Comparison of ENCODE assay signal across 9 cellular contexts in the genomic region with DNA sequence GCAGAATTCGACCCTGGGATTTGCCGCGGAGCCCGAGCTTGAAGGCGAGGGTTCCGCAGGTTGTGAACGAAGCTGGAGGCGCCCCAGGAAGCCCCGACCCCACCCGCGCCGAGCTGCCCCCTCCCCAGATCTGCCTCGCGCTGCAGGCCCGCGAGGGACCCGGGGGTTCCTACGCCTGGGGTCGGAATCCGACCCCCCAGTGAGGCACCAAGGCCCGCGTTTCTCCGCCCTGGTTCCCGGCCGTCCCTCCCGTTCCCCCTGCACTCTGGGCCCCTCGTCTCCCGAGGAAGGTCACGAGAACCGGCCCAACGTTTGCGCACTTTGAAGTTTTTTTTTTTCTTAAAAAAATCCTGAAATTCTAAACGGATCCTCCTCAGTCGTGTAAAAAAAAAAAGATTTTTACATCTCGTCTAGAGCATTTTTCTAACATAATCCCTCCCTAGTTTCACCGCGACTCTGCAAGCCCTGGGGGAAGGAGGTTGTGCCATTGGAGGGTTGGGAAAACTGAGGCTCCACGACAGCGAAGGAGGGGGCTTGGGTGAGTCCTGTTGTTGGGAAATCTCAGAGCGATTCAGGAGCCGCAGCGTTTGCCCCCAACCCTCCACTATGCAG. TPM values are rescaled to one million over a fixed set of nuclear protein-coding genes. Genes with fewer than 3 reads are reported as not detected.
DNase-seq lines count a peak whose midpoint lies in the region; ATAC-seq and TF ChIP-seq lines count a peak whose summit lies in the region.
"Had no signal": no experiment of that assay in that cellular context is flagged by ENCODE, and none has a peak within 500 bp of the region (broad histone marks: within the 10 kb centered on the region; RNA-seq: fewer than 3 reads in every experiment).

No MANE protein-coding gene starts in this region.

- H3K9ac ChIP-seq in mucosa of rectum (ENCODE audit: low read depth in 1 of 2, low read length in 2 of 2) = no peak overlapping the region

- 6 to 12% methylated on average over 15 to 23 of the region's 42 CpGs for WGBS in upper lobe of left lung, 2 donors

- TF ChIP-seq EP300 in upper lobe of left lung (IDR thresholded peaks at IDR 0.05) = no peak

- H3K4me1 Mint-ChIP-seq in activated naive CD4-positive, alpha-beta T cell treated with anti-CD3 and anti-CD28 coated beads, Interleukin-2, amount 10 ng/mL, durations not matched to agents 7 days and 5 days = peaks cover 5% of the 10 kb centered on the region

- DNase-seq in activated naive CD4-positive, alpha-beta T cell treated with anti-CD3 and anti-CD28 coated beads, Interleukin-2, amount 10 ng/mL, durations not matched to agents 7 days and 5 days = no peak
- DNase-seq in activated naive CD4-positive, alpha-beta T cell (lab: John Stamatoyannopoulos, UW) = no peak
- DNase-seq in choroid plexus epithelial cell (ENCODE audit: low read depth) (peak; percentile 24), upper lobe of left lung (no peak), epidermal melanocyte (ENCODE audit: insufficient read length, low spot score) (no peak), dermis blood vessel endothelial cell (no peak)

- TF ChIP-seq CTCF in choroid plexus epithelial cell (conservative IDR thresholded peaks at IDR 0.05; ENCODE audit: low read depth, low read length) (no peak), upper lobe of left lung (IDR thresholded peaks at IDR 0.05) (no peak)

- no peaks in the 10 kb centered on the region for H3K9me3 Mint-ChIP-seq in activated naive CD4-positive, alpha-beta T cell treated with anti-CD3 and anti-CD28 coated beads, Interleukin-2, amount 10 ng/mL, durations not matched to agents 7 days and 5 days

- H3K27ac ChIP-seq in mucosa of rectum (ENCODE audit: low read depth in 2 of 2, low read length in 2 of 2) (no peak overlapping the region), upper lobe of left lung (no peak overlapping the region)
- H3K27ac ChIP-seq: body of pancreas had no signal

- no peaks in the 10 kb centered on the region for H3K36me3 Mint-ChIP-seq in activated naive CD4-positive, alpha-beta T cell treated with anti-CD3 and anti-CD28 coated beads, Interleukin-2, amount 10 ng/mL, durations not matched to agents 7 days and 5 days

- H3K4me1 ChIP-seq in mucosa of rectum (ENCODE audit: control insufficient read depth in 2 of 2, insufficient read depth in 2 of 2, low read length in 2 of 2) (peaks cover 0 to 3% of the 10 kb centered on the region in 2 donors), upper lobe of left lung (peaks cover 19 to 28% (median 22%) of the 10 kb centered on the region in 4 donors)

- no peak for TF ChIP-seq POLR2A in upper lobe of left lung (IDR thresholded peaks at IDR 0.05)

- H3K27ac Mint-ChIP-seq in activated naive CD4-positive, alpha-beta T cell treated with anti-CD3 and anti-CD28 coated beads, Interleukin-2, amount 10 ng/mL, durations not matched to agents 7 days and 5 days = no peak overlapping the region

- H3K27me3 Mint-ChIP-seq in activated naive CD4-positive, alpha-beta T cell treated with anti-CD3 and anti-CD28 coated beads, Interleukin-2, amount 10 ng/mL, durations not matched to agents 7 days and 5 days = peaks cover 79% of the 10 kb centered on the region

- peak overlapping the region; percentile 60 for H3K4me3 Mint-ChIP-seq in activated naive CD4-positive, alpha-beta T cell treated with anti-CD3 and anti-CD28 coated beads, Interleukin-2, amount 10 ng/mL, durations not matched to agents 7 days and 5 days

- CTCF ChIA-PET in activated naive CD4-positive, alpha-beta T cell treated with anti-CD3 and anti-CD28 coated beads, Interleukin-2, amount 10 ng/mL, durations not matched to agents 7 days and 5 days (lab: Charles Lee) = no interaction called here

- H3K9me3 ChIP-seq in mucosa of rectum (ENCODE audit: control insufficient read depth in 2 of 2, low read length in 2 of 2) (no peaks in the 10 kb centered on the region), upper lobe of left lung (no peaks in the 10 kb centered on the region)
- H3K9me3 ChIP-seq: body of pancreas had no signal

- no peaks in the 10 kb centered on the region for H3K36me3 ChIP-seq in mucosa of rectum (ENCODE audit: control insufficient read depth in 2 of 2, insufficient read depth in 2 of 2, low read length in 2 of 2)
- no peaks in the 10 kb centered on the region for H3K36me3 ChIP-seq in upper lobe of left lung

- peaks cover 27 to 42% of the 10 kb centered on the region in 2 donors for H3K27me3 ChIP-seq in mucosa of rectum (ENCODE audit: control insufficient read depth in 2 of 2, insufficient read depth in 2 of 2, low read length in 2 of 2)
- peaks cover 0 to 21% (median 11%) of the 10 kb centered on the region in 4 donors for H3K27me3 ChIP-seq in upper lobe of left lung
- H3K27me3 ChIP-seq: body of pancreas had no signal

- peak overlapping the region; percentile 81 for H3K4me3 ChIP-seq in choroid plexus epithelial cell (ENCODE audit: low read depth, low read length)
- peak overlapping the region; percentile 63 to 69 for H3K4me3 ChIP-seq in mucosa of rectum (ENCODE audit: low read length in 2 of 2)
- peak overlapping the region in 3 of 4 donors; percentile 53 to 74 (median 59) for H3K4me3 ChIP-seq in upper lobe of left lung

- ATAC-seq in upper lobe of left lung (ENCODE audit: low FRiP score in 2 of 2) = no peak
- ATAC-seq in activated CD4-positive, CD25-positive, alpha-beta regulatory T cell treated with anti-CD3 and anti-CD28 coated beads, Interleukin-2, amount 50 U/mL, for 24 hours = no peak

RNA-seq across cellular contexts. Expression of a gene that starts 0.9 kb away (rescaled TPM):
- 10 to 100 TPM in 4 of 6 donors, 1 to 10 TPM in 2; 6.8 to 35.4 (median 18.0) TPM for total RNA-seq in upper lobe of left lung
- 0.60 and 0.68 TPM in 2 replicates for total RNA-seq in dermis blood vessel endothelial cell
